Comparison of ENCODE assay signal across 19 cellular contexts in genomic region chr12:124753993-124754392, GRCh38.
A peak's percentile ranks its signal among the peaks of the same experiment; 100 is the strongest.
DNase-seq lines count a peak whose midpoint lies in the region; ATAC-seq, FAIRE-seq and TF ChIP-seq lines count a peak whose summit lies in the region.
"Had no signal": no experiment of that assay in that cellular context is flagged by ENCODE, and none has a peak within 500 bp of the region (broad histone marks: within the 10 kb centered on the region; RNA-seq: fewer than 3 reads in every experiment).

No MANE protein-coding gene starts in this region.

- 0 out of 2 replicates have a peak overlapping the region, but pooled peaks have one; percentile 71 for H2AK5ac ChIP-seq in H1 (ENCODE audit: low read depth, low read length)

- CTCF ChIA-PET in H1 (lab: Charles Lee; ENCODE audit: partially characterized antibody), result interaction anchor here (0.6 to 10.9 kb wide), 5 partner anchors 10 to 186 kb away, joined by 3 to 146 read pairs (median 4); partner anchors contain the start of gene NCOR2

- H3K23ac ChIP-seq in H1 (ENCODE audit: insufficient read length), result no peak overlapping the region

- no peaks in the 10 kb centered on the region for H3K36me3 ChIP-seq in left ventricle myocardium inferior
- no peaks in the 10 kb centered on the region for H3K36me3 ChIP-seq in H1 (ENCODE audit: control insufficient read depth in 2 of 4, insufficient read depth in 4 of 4, low read length in 3 of 4)
- H3K36me3 ChIP-seq in prostate gland, result no peaks in the 10 kb centered on the region
- no peaks in the 10 kb centered on the region for H3K36me3 ChIP-seq in upper lobe of left lung
- H3K36me3 ChIP-seq: pancreas, thyroid gland had no signal

- H3K4me1 ChIP-seq in left ventricle myocardium inferior (peaks cover 51% of the 10 kb centered on the region), H1 (replicated peaks in 1 of 4; ENCODE audit: control insufficient read depth in 3 of 4, insufficient read depth in 4 of 4, low read length in 3 of 4) (peaks cover 0 to 16% (median 11%) of the 10 kb centered on the region in 4 experiments; a peak in 6 of 7 replicates), prostate gland (replicated peaks) (peaks cover 5% of the 10 kb centered on the region), upper lobe of left lung (peaks cover 26 to 53% (median 46%) of the 10 kb centered on the region in 4 donors)
- H3K4me1 ChIP-seq: foreskin keratinocyte had no signal

- TF ChIP-seq CTCF in left ventricle myocardium inferior (IDR thresholded peaks at IDR 0.05; ENCODE audit: borderline replicate concordance) (no peak), H1 (IDR thresholded peaks at IDR 0.05; ENCODE audit: control extremely low read depth in 1 of 3, insufficient read depth in 1 of 3, low read depth in 1 of 3, low read length in 3 of 3) (no peak), prostate gland (IDR thresholded peaks at IDR 0.05) (no peak), upper lobe of left lung (IDR thresholded peaks at IDR 0.05) (no peak)

- peak overlapping the region; percentile 96; the same call in 1 of the 2 replicates for H2BK12ac ChIP-seq in H1 (ENCODE audit: low read depth, low read length)

- H3K9me3 ChIP-seq in left ventricle myocardium inferior (replicated peaks) (peaks cover 8% of the 10 kb centered on the region), H1 (ENCODE audit: insufficient read depth in 2 of 2, low read depth in 1 of 2, low read length in 1 of 2) (peaks cover 2 to 5% of the 10 kb centered on the region in 2 experiments; a peak in 2 of 4 replicates), prostate gland (no peaks in the 10 kb centered on the region), upper lobe of left lung (peaks cover 0 to 9% (median 3%) of the 10 kb centered on the region in 4 donors)
- H3K9me3 ChIP-seq: pancreas, thyroid gland had no signal

- H2BK20ac ChIP-seq in H1 (ENCODE audit: low read length), result peak overlapping the region; percentile 89; the same call in 1 of the 2 replicates

- 93% methylated on average over 4 of the region's 4 CpGs; no CpG with 5 or more reads in 1 of the 2 experiments for WGBS in H1 (ENCODE audit: extremely low coverage in 1 of 2, insufficient coverage in 1 of 2, insufficient read length in 1 of 2, insufficient replicate concordance in 2 of 2, low coverage in 1 of 2, low lambda C conversion rate in 2 of 2, missing lambda C conversion rate in 1 of 2), 2 experiments
- WGBS in prostate gland, result 88% methylated on average over 4 of the region's 4 CpGs
- 88 to 98% methylated on average over 4 of the region's 4 CpGs for WGBS in upper lobe of left lung, 2 donors

- no peak overlapping the region for H4K5ac ChIP-seq in H1 (ENCODE audit: insufficient read length, low read depth, low read length)

- H2AFZ ChIP-seq in H1 (ENCODE audit: low read length), result no peak overlapping the region

- H2BK15ac ChIP-seq in H1 (ENCODE audit: low read length), result peak overlapping the region; percentile 90; the same call in 1 of the 2 replicates

- H3K79me1 ChIP-seq in H1 (ENCODE audit: low read depth, low read length), result no peaks in the 10 kb centered on the region

- intact Hi-C loops in left ventricle myocardium inferior (cut with micrococcal nuclease), result no loop called here
- intact Hi-C loops in Right ventricle myocardium superior (cut with DNase I), result no loop called here
- intact Hi-C loops in prostate gland (cut with DNase I), result loop anchor here (2.0 kb wide), 1 partner anchor 33 kb away; no protein-coding TSS in a partner anchor

- 0 out of 2 replicates have a peak overlapping the region, but pooled peaks have one; percentile 28 for H3K18ac ChIP-seq in H1 (ENCODE audit: extremely low read depth, low read length)

- POLR2A ChIA-PET in H1 (lab: Charles Lee; ENCODE audit: partially characterized antibody), result no interaction called here

- no peaks in the 10 kb centered on the region for H3K23me2 ChIP-seq in H1 (ENCODE audit: low read depth, low read length)

- TF ChIP-seq EP300 in H1 (IDR thresholded peaks at IDR 0.05; ENCODE audit: borderline replicate concordance in 1 of 2, low read depth in 2 of 2, low read length in 2 of 2) (no peak), upper lobe of left lung (IDR thresholded peaks at IDR 0.05) (no peak)

- TF ChIP-seq POLR2A in H1 (IDR thresholded peaks at IDR 0.05; ENCODE audit: control extremely low read depth in 1 of 2, low read depth in 2 of 2, low read length in 2 of 2), result no peak
- no peak for TF ChIP-seq POLR2A in prostate gland (IDR thresholded peaks at IDR 0.05)
- TF ChIP-seq POLR2A in upper lobe of left lung (IDR thresholded peaks at IDR 0.05), result no peak

- H2BK120ac ChIP-seq in H1 (replicated peaks; ENCODE audit: low read depth, low read length), result no peak overlapping the region

- H3K27ac ChIP-seq in left ventricle myocardium inferior (replicated peaks), result peak overlapping the region; percentile 95
- no peak overlapping the region for H3K27ac ChIP-seq in H1 (ENCODE audit: low read depth, low read length)
- H3K27ac ChIP-seq in prostate gland, result peak overlapping the region; percentile 73 to 78
- H3K27ac ChIP-seq in upper lobe of left lung, result peak overlapping the region; percentile 73 to 95 (median 86)
- H3K27ac ChIP-seq: foreskin keratinocyte had no signal

- H3K4ac ChIP-seq in H1 (replicated peaks; ENCODE audit: insufficient read length, low read depth, low read length), result no peak overlapping the region

- H4K8ac ChIP-seq in H1 (ENCODE audit: extremely low read depth, insufficient read depth, low read length), result no peak overlapping the region

- H3K14ac ChIP-seq in H1 (ENCODE audit: insufficient read length), result no peak overlapping the region

- no peak overlapping the region for H3K9ac ChIP-seq in H1 (replicated peaks in 1 of 4; ENCODE audit: extremely low read depth in 1 of 4, low read depth in 3 of 4, low read length in 3 of 4)

- peak overlapping the region; percentile 82 for H4K91ac ChIP-seq in H1 (replicated peaks; ENCODE audit: insufficient read length, low read length)

- ATAC-seq in Right ventricle myocardium superior (ENCODE audit: poor library complexity), result no peak
- no peak for ATAC-seq in upper lobe of left lung (ENCODE audit: low FRiP score in 2 of 2)
- ATAC-seq: foreskin keratinocyte, left lobe of liver had no signal

- peak overlapping the region; percentile 27; the same call in 1 of the 2 replicates for H2BK5ac ChIP-seq in H1 (ENCODE audit: low read depth, low read length)

- TF ChIP-seq RAD21 in H1 (IDR thresholded peaks at IDR 0.05 in 1 of 2, conservative IDR thresholded peaks at IDR 0.05 in 1 of 2; ENCODE audit: low read depth in 2 of 2, low read length in 2 of 2), result no peak

- H3K79me2 ChIP-seq in H1 (ENCODE audit: control insufficient read depth in 1 of 2, insufficient read depth in 2 of 2, low read length in 2 of 2), result no peaks in the 10 kb centered on the region

- H4K20me1 ChIP-seq in H1 (replicated peaks in 1 of 2; ENCODE audit: control insufficient read depth in 1 of 2, insufficient read depth in 2 of 2, low read length in 2 of 2), result no peaks in the 10 kb centered on the region

- no peak overlapping the region for H3K56ac ChIP-seq in H1 (replicated peaks; ENCODE audit: insufficient read length, low read depth, low read length)

- no peak for DNase-seq in left ventricle myocardium inferior
- no peak for DNase-seq in Right ventricle myocardium superior
- no peak for DNase-seq in H1 (ENCODE audit: low read depth in 1 of 2, low spot score in 2 of 2)
- DNase-seq in prostate gland (ENCODE audit: low spot score), result no peak
- no peak for DNase-seq in upper lobe of left lung
- no peak for DNase-seq in globus pallidus (ENCODE audit: low spot score)
- no peak for DNase-seq in NCI-H2196 (lab: John Stamatoyannopoulos, UW; ENCODE audit: unreplicated experiment)
- DNase-seq in activated T-cell treated with anti-CD3 and anti-CD28 coated beads, Interleukin-2, amount 50 U/mL, for 1 hour, result no peak
- DNase-seq: activated naive CD4-positive, alpha-beta T cell treated with Interleukin-2 at 50 U/mL for 16 hours; cortex of kidney; DMS79; foreskin keratinocyte; NCI-H1930; pancreas; stimulated activated CD8-positive, alpha-beta memory T cell treated with anti-CD3 and anti-CD28 coated beads, Interleukin-4, amount 100 ng/mL, for 48 hours; thyroid gland had no signal

- FAIRE-seq in H1 (lab: Jason Lieb, UNC), result no peak
- FAIRE-seq: astrocyte, endothelial cell of umbilical vein, pancreas had no signal

- no peaks in the 10 kb centered on the region for H3K27me3 ChIP-seq in left ventricle myocardium inferior (ENCODE audit: low read depth)
- H3K27me3 ChIP-seq in H1 (replicated peaks in 1 of 4; ENCODE audit: control insufficient read depth in 3 of 4, extremely low read depth in 1 of 4, insufficient read depth in 3 of 4, low read length in 3 of 4), result peaks cover 0 to 2% (median 0%) of the 10 kb centered on the region in 4 experiments; a peak in 1 of 7 replicates
- no peaks in the 10 kb centered on the region for H3K27me3 ChIP-seq in prostate gland (replicated peaks; ENCODE audit: insufficient read depth)
- no peaks in the 10 kb centered on the region for H3K27me3 ChIP-seq in upper lobe of left lung
- H3K27me3 ChIP-seq: pancreas, thyroid gland had no signal

- H3K4me2 ChIP-seq in H1 (ENCODE audit: insufficient read depth in 1 of 2, low read depth in 2 of 2, low read length in 2 of 2), result no peak overlapping the region

- H3K4me3 ChIP-seq in left ventricle myocardium inferior (no peak overlapping the region), H1 (ENCODE audit: extremely low read depth in 1 of 4, insufficient read depth in 2 of 4, low read depth in 3 of 4, low read length in 4 of 4) (no peak overlapping the region), prostate gland (no peak overlapping the region), upper lobe of left lung (no peak overlapping the region)
- H3K4me3 ChIP-seq: pancreas, thyroid gland had no signal

TF ChIP-seq in H1, 55 proteins besides CTCF, POLR2A, EP300 and RAD21 (continues in another document):
- TF ChIP-seq CTBP2 (IDR thresholded peaks at IDR 0.05; ENCODE audit: borderline replicate concordance, insufficient read depth, insufficient read length, low read length), result no peak
- TF ChIP-seq SIRT6 (IDR thresholded peaks at IDR 0.05; ENCODE audit: low read length), result no peak
- TF ChIP-seq TCF12 (IDR thresholded peaks at IDR 0.05; ENCODE audit: low read depth, low read length), result no peak
- TF ChIP-seq TBP (IDR thresholded peaks at IDR 0.05; ENCODE audit: low read depth, low read length), result no peak
- no peak for TF ChIP-seq RBBP5 (IDR thresholded peaks at IDR 0.05; ENCODE audit: borderline replicate concordance, low read depth, low read length)
- no peak for TF ChIP-seq SRF (IDR thresholded peaks at IDR 0.05; ENCODE audit: low read depth, low read length)
- no peak for TF ChIP-seq ASH2L (IDR thresholded peaks at IDR 0.05; ENCODE audit: low read length)
- no peak for TF ChIP-seq TAF1 (IDR thresholded peaks at IDR 0.05; ENCODE audit: low read depth, low read length)
- TF ChIP-seq ZNF274 (IDR thresholded peaks at IDR 0.05; ENCODE audit: borderline replicate concordance, extremely low read depth, low read length), result no peak
- no peak for TF ChIP-seq JUN (IDR thresholded peaks at IDR 0.05; ENCODE audit: low read depth, low read length)
- no peak for TF ChIP-seq SIN3A (conservative IDR thresholded peaks at IDR 0.05 in 1 of 2, IDR thresholded peaks at IDR 0.05 in 1 of 2; ENCODE audit: low read depth in 1 of 2, low read length in 2 of 2)
- no peak for TF ChIP-seq CBX5 (IDR thresholded peaks at IDR 0.05; ENCODE audit: low read depth, low read length)
- no peak for TF ChIP-seq FOSL1 (IDR thresholded peaks at IDR 0.05; ENCODE audit: insufficient read depth, low read depth, low read length)
